ENCODE assay signal across 1 cellular context in genomic region chr3:58217209-58217811, GRCh38.
TF ChIP-seq lines count a peak whose summit lies in the region.

No MANE protein-coding gene starts in this region.

TF ChIP-seq in GM23338, 12 proteins besides CTCF, POLR2A, EP300 and RAD21 (continued from another document):
- TF ChIP-seq ZNF462 (CRISPR knock-in tag; IDR thresholded peaks at IDR 0.05): 0 out of 2 replicates have a peak, but pooled peaks have one; percentile 34
- peak; percentile 47 for TF ChIP-seq CREB1 (CRISPR knock-in tag; IDR thresholded peaks at IDR 0.05; ENCODE audit: low read depth)
- no peak for TF ChIP-seq EZH2 (IDR thresholded peaks at IDR 0.05; ENCODE audit: low read depth, unreplicated experiment)
- no peak for TF ChIP-seq EZH2phosphoT487 (IDR thresholded peaks at IDR 0.05; ENCODE audit: unreplicated experiment)
- TF ChIP-seq NANOG (IDR thresholded peaks at IDR 0.05; ENCODE audit: borderline replicate concordance): no peak
TF ChIP-seq in GM23338: peak in this region for 2.
